In genomic region chr18:50967714-50968661, GRCh38 we compare ENCODE assay signal across 1 cellular context.
A peak's percentile ranks its signal among the peaks of the same experiment; 100 is the strongest.
TF ChIP-seq lines count a peak whose summit lies in the region.

Gene ELAC1, plus strand, starts transcription at chr18:50968040. Its CDS starts 6,365 bp downstream, at chr18:50974405.

TF ChIP-seq in SK-N-SH, 30 proteins besides CTCF, POLR2A, EP300 and RAD21 (continued from another document):
- peak; percentile 69 for TF ChIP-seq REST (IDR thresholded peaks at IDR 0.05; ENCODE audit: low read depth, low read length)
- 0 out of 2 replicates have a peak, but pooled peaks have one; percentile 7 for TF ChIP-seq SMC3 (IDR thresholded peaks at IDR 0.05; ENCODE audit: low read depth, low read length)
